In the genomic region with DNA sequence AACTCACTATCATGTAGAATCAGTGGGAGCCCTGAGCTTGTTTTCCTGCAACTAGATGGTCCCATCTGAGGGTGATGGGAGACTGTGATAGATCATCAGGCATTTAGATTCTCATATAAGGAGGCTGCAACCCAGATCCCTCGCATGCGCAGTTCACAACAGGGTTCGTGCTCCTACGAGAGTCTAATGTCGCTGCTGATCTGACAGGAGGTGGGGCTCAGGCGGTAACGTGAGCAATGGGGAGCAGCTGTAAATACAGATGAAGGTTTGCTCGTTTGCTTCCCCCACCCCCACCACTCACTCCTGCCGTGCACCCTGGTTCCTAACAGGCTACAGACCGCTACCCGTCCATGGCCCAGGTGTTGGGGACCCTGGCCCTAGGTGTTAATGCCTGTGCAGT, we compare ENCODE assay signal across 22 cellular contexts.
DNase-seq lines count a peak whose midpoint lies in the region; ATAC-seq and TF ChIP-seq lines count a peak whose summit lies in the region.
"Had no signal": no experiment of that assay in that cellular context is flagged by ENCODE, and none has a peak within 500 bp of the region (broad histone marks: within the 10 kb centered on the region; RNA-seq: fewer than 3 reads in every experiment).

No MANE protein-coding gene starts in this region.

- no peaks in the 10 kb centered on the region for H3K9me3 Mint-ChIP-seq in CD4-positive, alpha-beta T cell
- no peaks in the 10 kb centered on the region for H3K9me3 Mint-ChIP-seq in activated T-helper 17 cell treated with anti-CD3 and anti-CD28 coated beads, Interleukin-2, amount 50 U/mL, for 72 hours
- H3K9me3 Mint-ChIP-seq in nephron progenitor cell: no peaks in the 10 kb centered on the region
- H3K9me3 Mint-ChIP-seq: activated CD4-positive, alpha-beta memory T cell treated with anti-CD3 and anti-CD28 coated beads for 36 hours; CD14-positive monocyte; effector memory CD8-positive, alpha-beta T cell; IgD-negative memory B cell; stimulated activated naive CD8-positive, alpha-beta T cell treated with anti-CD3 and anti-CD28 coated beads, Interleukin-15, Interleukin-2, amounts not matched to agents 100 ng/mL and 50 ng/mL, for 24 hours had no signal

- no peak overlapping the region for H3K27ac ChIP-seq in CD4-positive, alpha-beta T cell (ENCODE audit: low read depth, low read length)
- H3K27ac ChIP-seq: colonic mucosa, SJCRH30, thyroid gland, vagina had no signal

- POLR2A ChIA-PET in CD4-positive, alpha-beta T cell (lab: Charles Lee): interaction anchor here (1.4 to 1.8 kb wide), 3 partner anchors 121 to 165 kb away, joined by 6 to 7 read pairs (median 7); a partner anchor contains a TSS

- intact Hi-C loops in CD4-positive, alpha-beta T cell (cut with DNase I, micrococcal nuclease): loop anchor here in 1 of 2 experiments (5.0 kb wide), 1 partner anchor 119 kb away; no protein-coding TSS in a partner anchor

- no peaks in the 10 kb centered on the region for H3K9me3 ChIP-seq in CD4-positive, alpha-beta T cell (ENCODE audit: control insufficient read depth, low read length)
- no peaks in the 10 kb centered on the region for H3K9me3 ChIP-seq in BE2C
- H3K9me3 ChIP-seq: colonic mucosa, SJCRH30, thyroid gland, vagina had no signal

- CTCF ChIA-PET in CD4-positive, alpha-beta T cell (lab: Charles Lee): interaction anchor here (1.8 kb wide), 1 partner anchor 26 kb away, joined by 5 read pairs; no protein-coding TSS in a partner anchor

- H3K4me3 ChIP-seq in BE2C (ENCODE audit: low read depth, low read length): no peak overlapping the region
- H3K4me3 ChIP-seq: colonic mucosa, SJCRH30, thyroid gland, vagina had no signal

- H3K4me1 ChIP-seq in BE2C: peaks cover 27% of the 10 kb centered on the region
- H3K4me1 ChIP-seq: SJCRH30 had no signal

- TF ChIP-seq CTCF in CD4-positive, alpha-beta T cell (IDR thresholded peaks at IDR 0.05): no peak
- no peak for TF ChIP-seq CTCF in nephron progenitor cell (IDR thresholded peaks at IDR 0.05)
- TF ChIP-seq CTCF in BE2C (IDR thresholded peaks at IDR 0.05; ENCODE audit: low read depth, low read length): no peak

- peaks cover 42% of the 10 kb centered on the region for H3K36me3 ChIP-seq in BE2C
- H3K36me3 ChIP-seq: colonic mucosa, SJCRH30, thyroid gland had no signal

- no peak for ATAC-seq in CD4-positive, alpha-beta T cell (ENCODE audit: poor library complexity)
- ATAC-seq in activated T-helper 17 cell treated with anti-CD3 and anti-CD28 coated beads, Interleukin-2, amount 50 U/mL, for 72 hours (replicated peaks): no peak
- no peak for ATAC-seq in GM19328 (IDR thresholded peaks at IDR 0.05; ENCODE audit: unreplicated experiment)

- H3K4me3 Mint-ChIP-seq in CD4-positive, alpha-beta T cell: no peak overlapping the region
- no peak overlapping the region for H3K4me3 Mint-ChIP-seq in activated T-helper 17 cell treated with anti-CD3 and anti-CD28 coated beads, Interleukin-2, amount 50 U/mL, for 72 hours
- no peak overlapping the region for H3K4me3 Mint-ChIP-seq in nephron progenitor cell
- H3K4me3 Mint-ChIP-seq: activated CD4-positive, alpha-beta memory T cell treated with anti-CD3 and anti-CD28 coated beads for 36 hours; effector memory CD8-positive, alpha-beta T cell; IgD-negative memory B cell; stimulated activated naive CD8-positive, alpha-beta T cell treated with anti-CD3 and anti-CD28 coated beads, Interleukin-15, Interleukin-2, amounts not matched to agents 100 ng/mL and 50 ng/mL, for 24 hours had no signal

- peaks cover 89% of the 10 kb centered on the region for H3K36me3 Mint-ChIP-seq in CD4-positive, alpha-beta T cell (ENCODE audit: low read depth)
- peaks cover 69% of the 10 kb centered on the region for H3K36me3 Mint-ChIP-seq in activated T-helper 17 cell treated with anti-CD3 and anti-CD28 coated beads, Interleukin-2, amount 50 U/mL, for 72 hours (ENCODE audit: low read depth)
- H3K36me3 Mint-ChIP-seq in nephron progenitor cell (ENCODE audit: low read depth): peaks cover 58% of the 10 kb centered on the region
- H3K36me3 Mint-ChIP-seq: IgD-negative memory B cell had no signal

- peaks cover 16% of the 10 kb centered on the region for H3K4me1 Mint-ChIP-seq in CD4-positive, alpha-beta T cell (ENCODE audit: low read depth)
- H3K4me1 Mint-ChIP-seq in activated T-helper 17 cell treated with anti-CD3 and anti-CD28 coated beads, Interleukin-2, amount 50 U/mL, for 72 hours: peaks cover 16% of the 10 kb centered on the region
- H3K4me1 Mint-ChIP-seq in nephron progenitor cell: peaks cover 85% of the 10 kb centered on the region

- H3K27ac Mint-ChIP-seq in CD4-positive, alpha-beta T cell: peak overlapping the region; percentile 89
- H3K27ac Mint-ChIP-seq in activated T-helper 17 cell treated with anti-CD3 and anti-CD28 coated beads, Interleukin-2, amount 50 U/mL, for 72 hours: peak overlapping the region; percentile 72
- H3K27ac Mint-ChIP-seq in nephron progenitor cell: peak overlapping the region; percentile 55
- H3K27ac Mint-ChIP-seq: activated CD4-positive, alpha-beta memory T cell treated with anti-CD3 and anti-CD28 coated beads for 36 hours; IgD-negative memory B cell had no signal

- DNase-seq in Ammon's horn (ENCODE audit: low spot score): peak; percentile 5
- no peak for DNase-seq in CD4-positive, alpha-beta T cell
- DNase-seq in nephron progenitor cell: no peak
- DNase-seq in hepatic stellate cell (ENCODE audit: low spot score): no peak
- DNase-seq in NCI-H1436 (lab: John Stamatoyannopoulos, UW): no peak
- no peak for DNase-seq in BE2C
- DNase-seq: activated CD4-positive, CD25-positive, alpha-beta regulatory T cell; activated gamma-delta T cell treated with Interleukin-2 at 50 U/mL for 16 hours; colonic mucosa; DMS 273 treated with DMSO at 0.1 percent for 48 hours; effector memory CD8-positive, alpha-beta T cell; NCI-H1092; NCI-H2171 treated with DMSO at 0.1 percent for 48 hours; thyroid gland had no signal

- no peaks in the 10 kb centered on the region for H3K27me3 ChIP-seq in CD4-positive, alpha-beta T cell (ENCODE audit: control insufficient read depth, insufficient read depth, low read length)
- no peaks in the 10 kb centered on the region for H3K27me3 ChIP-seq in BE2C
- H3K27me3 ChIP-seq: colonic mucosa, SJCRH30, thyroid gland, vagina had no signal

- H3K27me3 Mint-ChIP-seq in CD4-positive, alpha-beta T cell: no peaks in the 10 kb centered on the region
- no peaks in the 10 kb centered on the region for H3K27me3 Mint-ChIP-seq in activated T-helper 17 cell treated with anti-CD3 and anti-CD28 coated beads, Interleukin-2, amount 50 U/mL, for 72 hours
- H3K27me3 Mint-ChIP-seq in nephron progenitor cell (ENCODE audit: low read depth, poor library complexity): no peaks in the 10 kb centered on the region
- H3K27me3 Mint-ChIP-seq: activated CD4-positive, alpha-beta memory T cell treated with anti-CD3 and anti-CD28 coated beads for 36 hours; effector memory CD8-positive, alpha-beta T cell; IgD-negative memory B cell; stimulated activated naive CD8-positive, alpha-beta T cell treated with anti-CD3 and anti-CD28 coated beads, Interleukin-15, Interleukin-2, amounts not matched to agents 100 ng/mL and 50 ng/mL, for 24 hours had no signal
